In the genomic region with DNA sequence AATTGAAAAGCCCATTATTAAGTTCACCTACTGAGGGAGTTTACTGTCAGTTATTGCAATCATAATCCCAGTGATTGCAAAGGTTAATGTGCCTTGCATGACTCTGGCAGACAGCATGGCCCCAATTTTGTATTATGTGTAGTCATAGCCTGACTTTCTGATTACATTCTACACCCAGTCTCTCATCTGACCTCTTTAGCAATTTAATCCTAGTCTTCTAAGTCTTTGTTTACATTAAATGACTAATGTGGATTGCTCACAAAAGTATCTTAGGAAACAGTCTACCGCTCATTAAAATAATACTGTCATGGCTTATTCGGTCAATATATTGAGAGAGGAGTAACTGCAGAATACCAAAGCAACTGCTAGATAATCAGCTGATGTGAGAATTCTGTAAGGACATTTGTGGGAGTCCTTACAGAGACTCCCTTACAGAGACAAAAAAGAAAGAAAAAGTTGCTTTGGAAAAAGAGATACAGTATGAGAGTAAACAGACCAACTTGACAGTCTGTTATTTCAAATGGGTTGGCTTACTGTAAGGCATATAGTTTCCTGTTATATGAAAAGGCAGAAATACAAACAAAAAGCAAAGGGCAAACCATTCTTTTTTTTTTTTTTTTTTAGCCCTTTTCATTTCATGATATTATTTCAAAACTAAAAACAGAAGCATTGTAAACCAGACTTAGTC, we compare ENCODE assay signal across 14 cellular contexts.
DNase-seq lines count a peak whose midpoint lies in the region; TF ChIP-seq lines count a peak whose summit lies in the region.
"Had no signal": no experiment of that assay in that cellular context is flagged by ENCODE, and none has a peak within 500 bp of the region (broad histone marks: within the 10 kb centered on the region; RNA-seq: fewer than 3 reads in every experiment).

No MANE protein-coding gene starts in this region.

- no peak overlapping the region for H3K4me3 ChIP-seq in AG10803 (ENCODE audit: low read length)
- no peak overlapping the region for H3K4me3 ChIP-seq in HFF-Myc (replicated peaks; ENCODE audit: low read depth, low read length)
- peak overlapping the region; percentile 58 for H3K4me3 ChIP-seq in adipocyte (ENCODE audit: low read length)
- H3K4me3 ChIP-seq: lower lobe of right lung, vagina had no signal

- peak overlapping the region; percentile 14 for H3K9ac ChIP-seq in adipocyte (ENCODE audit: low read length)

- H3K27me3 ChIP-seq in adipocyte (replicated peaks; ENCODE audit: control insufficient read depth, insufficient read depth, low read length) = no peaks in the 10 kb centered on the region
- H3K27me3 ChIP-seq: vagina had no signal

- peak; percentile 57 for DNase-seq in AG10803 (ENCODE audit: low read depth)
- peak; percentile 20 for DNase-seq in HFF-Myc (ENCODE audit: extremely low read depth, low read depth)
- DNase-seq in adipocyte (ENCODE audit: low read depth) = peak; percentile 80
- DNase-seq in kidney glomerular epithelial cell (lab: John Stamatoyannopoulos, UW) = peak; percentile 21
- no peak for DNase-seq in ecto neural progenitor cell (ENCODE audit: low spot score)
- no peak for DNase-seq in T-helper 1 cell
- DNase-seq in midbrain (lab: John Stamatoyannopoulos, UW) = no peak
- DNase-seq in activated CD8-positive, alpha-beta memory T cell treated with anti-CD3 and anti-CD28 coated beads for 24 hours = no peak
- DNase-seq: activated CD4-positive, CD25-positive, alpha-beta regulatory T cell treated with anti-CD3 and anti-CD28 coated beads, Interleukin-2, amount 50 U/mL, for 72 hours; cerebellar nuclear complex; lower lobe of right lung; NCI-H510A; stimulated activated CD4-positive, alpha-beta T cell treated with anti-CD3 and anti-CD28 coated beads, Interleukin-4, amount 100 ng/mL, for 1 hour had no signal

- peaks cover 20% of the 10 kb centered on the region for H3K4me1 ChIP-seq in adipocyte (ENCODE audit: control insufficient read depth, insufficient read depth, low read length)

- no peak for TF ChIP-seq CTCF in AG10803 (conservative IDR thresholded peaks at IDR 0.05; ENCODE audit: low read length)
- no peak for TF ChIP-seq CTCF in HFF-Myc (IDR thresholded peaks at IDR 0.05; ENCODE audit: low read depth, low read length, missing control alignments)

- no peaks in the 10 kb centered on the region for H3K9me3 ChIP-seq in adipocyte (ENCODE audit: control insufficient read depth, low read length)
- H3K9me3 ChIP-seq: lower lobe of right lung, vagina had no signal

- H3K36me3 ChIP-seq in adipocyte (ENCODE audit: control insufficient read depth, insufficient read depth, low read length, severe bottlenecking) = peaks cover 17% of the 10 kb centered on the region

Comparison
In these comparisons a context has a peak if more than half of its experiments do, and no peak if none do; other contexts are left out.
1. DNase-seq: peak in AG10803 (single experiment), HFF-Myc (single experiment), adipocyte (single experiment) and kidney glomerular epithelial cell (single experiment); none in ecto neural progenitor cell (single experiment), T-helper 1 cell (0 of 5), midbrain (single experiment) and activated CD8-positive, alpha-beta memory T cell treated with anti-CD3 and anti-CD28 coated beads for 24 hours (single experiment).